8 cellular contexts compared by ENCODE assay signal in the genomic region with DNA sequence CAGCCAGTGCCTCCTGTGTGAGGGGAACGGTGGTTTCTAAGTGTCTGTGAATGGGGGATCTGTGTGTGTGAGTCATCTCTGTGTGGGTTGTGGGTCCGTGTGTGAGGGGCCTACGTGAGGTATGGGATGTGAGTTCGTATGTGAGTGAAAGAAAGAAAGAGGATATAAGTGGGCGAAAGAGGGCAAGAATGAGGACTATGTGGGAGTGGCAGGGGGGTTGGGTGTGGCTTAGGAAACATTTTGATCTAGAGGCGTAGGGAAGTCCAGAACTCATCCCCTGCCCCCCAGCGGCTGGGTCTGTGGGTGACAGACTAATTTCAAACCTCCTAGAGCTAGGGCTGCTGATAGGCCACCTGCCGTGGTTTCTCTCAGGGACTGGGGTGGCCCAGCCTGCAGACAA. TPM values are rescaled to one million over a fixed set of nuclear protein-coding genes. Genes with fewer than 3 reads are reported as not detected.
DNase-seq lines count a peak whose midpoint lies in the region; ATAC-seq lines count a peak whose summit lies in the region.

No MANE protein-coding gene starts in this region.

- in situ Hi-C loops in HAP-1 (cut with MboI; ENCODE audit: low sequenced_read_pairs), result no loop called here

- H3K4me3 ChIP-seq in HAP-1, result no peak overlapping the region

- ATAC-seq in GM19023 (IDR thresholded peaks at IDR 0.05; ENCODE audit: unreplicated experiment) (peak; percentile 93), HG03060 (IDR thresholded peaks at IDR 0.05; ENCODE audit: low read depth, unreplicated experiment) (peak; percentile 88)

- H3K4me3 Mint-ChIP-seq in activated CD4-positive, alpha-beta T cell treated with anti-CD3 and anti-CD28 coated beads, Interleukin-2, amount 10 ng/mL, durations not matched to agents 24 days and 14 days, result peak overlapping the region; percentile 17

- H3K27ac Mint-ChIP-seq in activated CD4-positive, alpha-beta T cell treated with anti-CD3 and anti-CD28 coated beads, Interleukin-2, amount 10 ng/mL, durations not matched to agents 24 days and 14 days, result peak overlapping the region; percentile 77

- intact Hi-C loops in activated CD4-positive, alpha-beta T cell treated with anti-CD3 and anti-CD28 coated beads, Interleukin-2, amount 10 ng/mL, durations not matched to agents 24 days and 14 days (cut with micrococcal nuclease), result loop anchor here (1.0 to 5.0 kb wide), 4 partner anchors 22 to 124 kb away; partner anchors contain the start of genes DHX35 and FAM83D

- H3K9me3 ChIP-seq in HAP-1, result no peaks in the 10 kb centered on the region

- H3K4me1 Mint-ChIP-seq in activated CD4-positive, alpha-beta T cell treated with anti-CD3 and anti-CD28 coated beads, Interleukin-2, amount 10 ng/mL, durations not matched to agents 24 days and 14 days, result peaks cover 30% of the 10 kb centered on the region

- peak; percentile 77 for DNase-seq in activated CD4-positive, alpha-beta T cell treated with anti-CD3 and anti-CD28 coated beads, Interleukin-2, amount 10 ng/mL, durations not matched to agents 24 days and 14 days
- DNase-seq in stimulated activated CD4-positive, alpha-beta T cell treated with anti-CD3 and anti-CD28 coated beads, Interleukin-15, amount 100 ng/mL, for 48 hours (ENCODE audit: low read depth in 2 of 2), result peak; percentile 48 to 59
- DNase-seq in NCI-H510A (lab: John Stamatoyannopoulos, UW) (no peak), anterior cingulate cortex (lab: John Stamatoyannopoulos, UW) (no peak), HAP-1 (ENCODE audit: low spot score in 2 of 2) (no peak), NCI-H146 (lab: John Stamatoyannopoulos, UW) (no peak)

- no peaks in the 10 kb centered on the region for H3K4me1 ChIP-seq in HAP-1

- no peaks in the 10 kb centered on the region for H3K27me3 ChIP-seq in HAP-1 (ENCODE audit: low read depth)

- no peaks in the 10 kb centered on the region for H3K9me3 Mint-ChIP-seq in activated CD4-positive, alpha-beta T cell treated with anti-CD3 and anti-CD28 coated beads, Interleukin-2, amount 10 ng/mL, durations not matched to agents 24 days and 14 days

- peaks cover 50% of the 10 kb centered on the region for H3K36me3 Mint-ChIP-seq in activated CD4-positive, alpha-beta T cell treated with anti-CD3 and anti-CD28 coated beads, Interleukin-2, amount 10 ng/mL, durations not matched to agents 24 days and 14 days (ENCODE audit: low read depth)

- H3K27me3 Mint-ChIP-seq in activated CD4-positive, alpha-beta T cell treated with anti-CD3 and anti-CD28 coated beads, Interleukin-2, amount 10 ng/mL, durations not matched to agents 24 days and 14 days, result no peaks in the 10 kb centered on the region

- H3K36me3 ChIP-seq in HAP-1 (replicated peaks), result peaks cover 29% of the 10 kb centered on the region

RNA-seq across cellular contexts. Expression of gene DHX35, which starts 35.5 kb away (rescaled TPM):
- 15.9 and 18.3 TPM in 2 replicates for total RNA-seq in activated CD4-positive, alpha-beta T cell treated with anti-CD3 and anti-CD28 coated beads, Interleukin-2, amount 10 ng/mL, durations not matched to agents 24 days and 14 days

Comparison
In these comparisons a context has a peak if more than half of its experiments do, and no peak if none do; other contexts are left out.
1. DNase-seq: peak in activated CD4-positive, alpha-beta T cell treated with anti-CD3 and anti-CD28 coated beads, Interleukin-2, amount 10 ng/mL, durations not matched to agents 24 days and 14 days (single experiment) and stimulated activated CD4-positive, alpha-beta T cell treated with anti-CD3 and anti-CD28 coated beads, Interleukin-15, amount 100 ng/mL, for 48 hours (2 of 2); none in NCI-H510A (single experiment), anterior cingulate cortex (0 of 58), HAP-1 (0 of 2) and NCI-H146 (single experiment).